Comparison of ENCODE assay signal across 1 cellular context in the genomic region with DNA sequence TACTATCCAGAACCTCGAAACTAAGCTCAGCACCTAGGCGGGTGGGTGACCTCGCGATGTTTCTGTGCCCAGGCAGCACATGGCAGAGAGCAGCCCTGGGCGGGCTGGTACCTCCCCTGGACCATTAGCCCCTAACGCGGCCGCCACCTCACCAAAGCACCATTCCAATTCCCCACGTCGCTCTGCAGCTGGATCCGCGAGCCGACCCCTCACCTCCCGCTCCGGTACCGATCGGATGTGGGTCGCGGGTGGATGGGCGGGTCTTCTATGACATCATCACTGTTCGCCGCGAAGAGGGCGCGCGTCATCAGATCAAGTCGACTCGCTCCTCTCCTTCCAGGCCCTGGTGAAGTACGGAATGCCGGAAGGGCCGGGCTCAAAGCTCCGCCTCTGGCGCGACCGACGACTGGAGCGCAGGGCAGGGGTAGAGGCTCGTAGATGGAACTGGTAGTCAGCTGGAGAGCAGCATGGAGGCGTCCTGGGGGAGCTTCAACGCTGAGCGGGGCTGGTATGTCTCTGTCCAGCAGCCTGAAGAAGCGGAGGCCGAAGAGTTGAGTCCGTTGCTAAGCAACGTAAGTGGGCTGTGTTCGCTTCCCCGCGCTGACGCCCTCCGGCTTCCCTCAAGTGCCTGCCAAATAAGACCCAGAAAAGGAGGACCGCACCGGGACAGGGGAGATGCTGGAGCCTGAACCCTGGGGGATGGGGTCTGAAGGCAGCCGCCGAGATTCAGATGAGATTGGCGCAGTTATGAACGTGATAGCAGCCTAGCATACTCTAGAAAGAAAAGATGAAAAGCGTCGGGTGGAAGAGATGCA.
TF ChIP-seq lines count a peak whose summit lies in the region.

Gene SLC38A6, plus strand, starts transcription at position 435 of the 815 bp plus-strand sequence. Its CDS starts 33 bp downstream, at position 468.
A gene with protein sequence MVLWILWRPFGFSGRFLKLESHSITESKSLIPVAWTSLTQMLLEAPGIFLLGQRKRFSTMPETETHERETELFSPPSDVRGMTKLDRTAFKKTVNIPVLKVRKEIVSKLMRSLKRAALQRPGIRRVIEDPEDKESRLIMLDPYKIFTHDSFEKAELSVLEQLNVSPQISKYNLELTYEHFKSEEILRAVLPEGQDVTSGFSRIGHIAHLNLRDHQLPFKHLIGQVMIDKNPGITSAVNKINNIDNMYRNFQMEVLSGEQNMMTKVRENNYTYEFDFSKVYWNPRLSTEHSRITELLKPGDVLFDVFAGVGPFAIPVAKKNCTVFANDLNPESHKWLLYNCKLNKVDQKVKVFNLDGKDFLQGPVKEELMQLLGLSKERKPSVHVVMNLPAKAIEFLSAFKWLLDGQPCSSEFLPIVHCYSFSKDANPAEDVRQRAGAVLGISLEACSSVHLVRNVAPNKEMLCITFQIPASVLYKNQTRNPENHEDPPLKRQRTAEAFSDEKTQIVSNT (minus strand): TSS at position 269 of the 815 bp plus-strand sequence. CDS start 106 bp downstream, at position 163.

TF ChIP-seq in WTC11, 78 proteins besides CTCF, POLR2A, EP300 and RAD21 (continued from another document):
- TF ChIP-seq MXD4 (CRISPR knock-in tag; IDR thresholded peaks at IDR 0.05; ENCODE audit: borderline replicate concordance) (no peak), AFF4 (CRISPR knock-in tag; IDR thresholded peaks at IDR 0.05; ENCODE audit: borderline replicate concordance) (peak; percentile 76; the same call in 1 of the 2 replicates), ELF4 (CRISPR knock-in tag; IDR thresholded peaks at IDR 0.05; ENCODE audit: low read depth) (no peak), SMAD3 (CRISPR knock-in tag; IDR thresholded peaks at IDR 0.05; ENCODE audit: borderline replicate concordance) (peak; percentile 76; the same call in 1 of the 2 replicates)
- TF ChIP-seq, protein P1, sequence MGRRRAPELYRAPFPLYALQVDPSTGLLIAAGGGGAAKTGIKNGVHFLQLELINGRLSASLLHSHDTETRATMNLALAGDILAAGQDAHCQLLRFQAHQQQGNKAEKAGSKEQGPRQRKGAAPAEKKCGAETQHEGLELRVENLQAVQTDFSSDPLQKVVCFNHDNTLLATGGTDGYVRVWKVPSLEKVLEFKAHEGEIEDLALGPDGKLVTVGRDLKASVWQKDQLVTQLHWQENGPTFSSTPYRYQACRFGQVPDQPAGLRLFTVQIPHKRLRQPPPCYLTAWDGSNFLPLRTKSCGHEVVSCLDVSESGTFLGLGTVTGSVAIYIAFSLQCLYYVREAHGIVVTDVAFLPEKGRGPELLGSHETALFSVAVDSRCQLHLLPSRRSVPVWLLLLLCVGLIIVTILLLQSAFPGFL (CRISPR knock-in tag; IDR thresholded peaks at IDR 0.05; ENCODE audit: borderline replicate concordance), result no peak
